31 cellular contexts compared by ENCODE assay signal in genomic region chr4:109833756-109834155, GRCh38. TPM values are rescaled to one million over a fixed set of nuclear protein-coding genes. Genes with fewer than 3 reads are reported as not detected.
"Had no signal": no experiment of that assay in that cellular context is flagged by ENCODE, and none has a peak within 500 bp of the region (broad histone marks: within the 10 kb centered on the region; RNA-seq: fewer than 3 reads in every experiment).

No MANE protein-coding gene starts in this region.

- H3K36me3 ChIP-seq: esophagus muscularis mucosa, gastrocnemius medialis, heart left ventricle, WERI-Rb-1 had no signal

- H3K4me3 ChIP-seq: body of pancreas, esophagus muscularis mucosa, gastrocnemius medialis, heart left ventricle had no signal

- ATAC-seq: activated CD4-positive, CD25-positive, alpha-beta regulatory T cell treated with anti-CD3 and anti-CD28 coated beads, Interleukin-2, amount 50 U/mL, for 24 hours; activated CD8-positive, alpha-beta T cell treated with anti-CD3 and anti-CD28 coated beads for 36 hours; activated T-cell treated with anti-CD3 and anti-CD28 coated beads, Interleukin-2, amount 50 U/mL, for 4 hours; activated T-helper 17 cell treated with anti-CD3 and anti-CD28 coated beads, Interleukin-2, amount 50 U/mL, for 72 hours; body of pancreas; effector memory CD8-positive, alpha-beta T cell; foreskin keratinocyte; gastrocnemius medialis; heart left ventricle had no signal

- FAIRE-seq: colon had no signal

- DNase-seq: activated B cell treated with CpG ODN at 0.5 μM for 24 hours; activated CD4-positive, alpha-beta T cell treated with anti-CD3 and anti-CD28 coated beads for 48 hours; activated CD4-positive, alpha-beta T cell treated with anti-CD3 and anti-CD28 coated beads, Interleukin-2, amount 50 U/mL, for 1 hour; activated CD4-positive, alpha-beta T cell treated with anti-CD3 and anti-CD28 coated beads, Interleukin-2, amount 50 U/mL, for 48 hours; activated CD8-positive, alpha-beta memory T cell treated with anti-CD3 and anti-CD28 coated beads for 24 hours; activated CD8-positive, alpha-beta T cell treated with anti-CD3 and anti-CD28 coated beads for 36 hours; activated effector memory CD4-positive, alpha-beta T cell treated with Interleukin-2 at 50 U/mL for 16 hours; activated gamma-delta T cell treated with Interleukin-2 at 50 U/mL for 16 hours; activated naive CD4-positive, alpha-beta T cell treated with anti-CD3 and anti-CD28 coated beads, Interleukin-2, amount 50 U/mL, for 16 hours; activated naive CD4-positive, alpha-beta T cell treated with Interleukin-2 at 50 U/mL for 16 hours; activated T-cell treated with anti-CD3 and anti-CD28 coated beads, Interleukin-2, amount 50 U/mL, for 4 hours; amniotic stem cell; aorta; body of pancreas; caudate nucleus; cortex of kidney; dermis blood vessel endothelial cell; effector CD4-positive, alpha-beta T cell; effector memory CD8-positive, alpha-beta T cell; erythroblast; foreskin keratinocyte; gastrocnemius medialis; glutamatergic neuron; heart left ventricle; T1000; WERI-Rb-1 had no signal

- H3K27me3 ChIP-seq: body of pancreas, esophagus muscularis mucosa, foreskin keratinocyte, gastrocnemius medialis, heart left ventricle had no signal

- H3K4me1 ChIP-seq: body of pancreas, esophagus muscularis mucosa, foreskin keratinocyte, gastrocnemius medialis, heart left ventricle had no signal

- H3K9me3 ChIP-seq: body of pancreas, esophagus muscularis mucosa, gastrocnemius medialis, heart left ventricle had no signal

- H3K27ac ChIP-seq: body of pancreas, esophagus muscularis mucosa, foreskin keratinocyte, gastrocnemius medialis, heart left ventricle, WERI-Rb-1 had no signal

RNA-seq across cellular contexts. Expression of gene RRH, which starts 6.0 kb away (rescaled TPM):
- total RNA-seq: activated B cell treated with CpG ODN at 0.5 μM for 24 hours; activated CD8-positive, alpha-beta T cell treated with anti-CD3 and anti-CD28 coated beads for 36 hours; body of pancreas; chondrocyte; dermis blood vessel endothelial cell; esophagus muscularis mucosa; foreskin keratinocyte; gastrocnemius medialis had no signal
- polyA plus RNA-seq: aorta had no signal

RNA-seq across cellular contexts. Expression of gene LRIT3, which starts 14.2 kb away (rescaled TPM):
- total RNA-seq: heart left ventricle had no signal

RNA-seq across cellular contexts. Expression of gene CFI, which starts 32.0 kb away (rescaled TPM):
- total RNA-seq: activated B cell treated with CpG ODN at 0.5 μM for 24 hours; activated CD8-positive, alpha-beta T cell treated with anti-CD3 and anti-CD28 coated beads for 36 hours; activated T-helper 17 cell treated with anti-CD3 and anti-CD28 coated beads, Interleukin-2, amount 50 U/mL, for 72 hours; chondrocyte; foreskin keratinocyte had no signal
- polyA plus RNA-seq: foreskin keratinocyte had no signal
